Comparison of ENCODE assay signal across 8 cellular contexts in the genomic region with DNA sequence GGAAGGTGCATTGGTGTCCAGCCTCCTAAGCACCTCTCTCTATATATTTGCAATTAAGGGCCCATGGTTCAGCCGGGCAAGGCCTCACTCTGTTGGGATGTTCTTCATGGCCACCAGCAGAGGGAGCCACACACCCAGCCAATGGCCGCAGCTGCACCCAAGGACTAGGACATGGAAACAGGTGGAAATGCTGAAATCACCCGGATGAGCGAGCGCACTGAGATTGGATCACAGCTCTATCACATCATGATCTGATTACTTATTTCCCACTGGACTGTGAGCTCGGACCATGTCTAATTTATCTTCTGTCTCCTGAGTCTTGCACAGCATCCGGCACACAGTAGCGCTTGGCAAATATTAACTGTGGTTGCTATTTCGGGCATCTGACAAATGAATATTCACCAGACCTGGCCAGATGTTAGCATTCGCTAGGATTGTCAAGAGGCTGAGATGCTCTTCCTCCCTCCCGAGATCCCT. TPM values are rescaled to one million over a fixed set of nuclear protein-coding genes. Genes with fewer than 3 reads are reported as not detected.
DNase-seq lines count a peak whose midpoint lies in the region; ATAC-seq and TF ChIP-seq lines count a peak whose summit lies in the region.

No MANE protein-coding gene starts in this region.

- DNase-seq in C1 segment of cervical spinal cord (lab: John Stamatoyannopoulos, UW) (peak; percentile 20 to 85 (median 64)), H7 (peak; percentile 82), NCI-H1930 (lab: John Stamatoyannopoulos, UW) (peak; percentile 59 to 64), T-helper 9 cell (peak; percentile 61), anterior cingulate cortex (lab: John Stamatoyannopoulos, UW) (peak in 57 of 58 donors; percentile 22 to 91 (median 79)), right atrium auricular region (ENCODE audit: low spot score) (peak; percentile 72), retinal pigment epithelial cell (ENCODE audit: low read depth) (peak; percentile 46)

- TF ChIP-seq CTCF in right atrium auricular region (IDR thresholded peaks at IDR 0.05) (peak; percentile 83 to 90), retinal pigment epithelial cell (conservative IDR thresholded peaks at IDR 0.05; ENCODE audit: low read depth, low read length) (peak; percentile 94)

- H3K27me3 ChIP-seq in H7 (ENCODE audit: control insufficient read depth, insufficient read depth, low read length) (no peaks in the 10 kb centered on the region), right atrium auricular region (no peaks in the 10 kb centered on the region)

- ATAC-seq in GM18870 (IDR thresholded peaks at IDR 0.05; ENCODE audit: unreplicated experiment): no peak

- H3K27ac ChIP-seq in right atrium auricular region: no peak overlapping the region

- no peaks in the 10 kb centered on the region for H3K9me3 ChIP-seq in right atrium auricular region

- H3K4me1 ChIP-seq in right atrium auricular region: no peaks in the 10 kb centered on the region

- peaks cover 4% of the 10 kb centered on the region; the same call in 1 of the 2 replicates for H3K36me3 ChIP-seq in H7 (replicated peaks; ENCODE audit: control insufficient read depth, insufficient read depth, low read length)
- H3K36me3 ChIP-seq in right atrium auricular region: no peaks in the 10 kb centered on the region

- H3K4me3 ChIP-seq in H7 (ENCODE audit: insufficient read depth, low read depth, low read length): no peak overlapping the region
- H3K4me3 ChIP-seq in right atrium auricular region: no peak overlapping the region
- no peak overlapping the region for H3K4me3 ChIP-seq in retinal pigment epithelial cell (ENCODE audit: low read length)

RNA-seq across cellular contexts. Expression of a gene that starts 31.2 kb away (rescaled TPM):
- 24.7 and 27.5 TPM in 2 replicates for total RNA-seq in H7 (2014; rRNA removed; shearing (Covaris generic))
- 1 to 10 TPM; 3.3 to 3.5 TPM for total RNA-seq in right atrium auricular region
